Comparison of ENCODE assay signal across 23 cellular contexts in the genomic region with DNA sequence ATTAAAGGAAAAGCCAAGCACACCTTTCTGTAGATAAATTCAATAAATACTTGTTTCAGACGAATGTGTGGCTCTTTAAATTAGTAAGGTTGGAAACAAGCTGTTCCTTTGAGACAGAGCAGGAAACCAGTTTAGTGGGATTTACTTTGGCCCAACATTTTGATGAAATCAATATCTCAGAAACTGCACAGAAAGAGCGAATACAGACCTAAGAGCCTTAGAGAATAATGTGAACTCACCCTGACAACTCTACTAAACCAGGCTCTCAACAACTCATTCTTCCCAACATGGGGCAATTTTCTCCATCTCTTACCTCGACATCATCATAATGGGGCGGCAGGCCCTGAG. TPM values are rescaled to one million over a fixed set of nuclear protein-coding genes. Genes with fewer than 3 reads are reported as not detected.
DNase-seq lines count a peak whose midpoint lies in the region; ATAC-seq and TF ChIP-seq lines count a peak whose summit lies in the region.
"Had no signal": no experiment of that assay in that cellular context is flagged by ENCODE, and none has a peak within 500 bp of the region (broad histone marks: within the 10 kb centered on the region; RNA-seq: fewer than 3 reads in every experiment).

No MANE protein-coding gene starts in this region.

- POLR2A ChIA-PET in activated CD8-positive, alpha-beta T cell treated with anti-CD3 and anti-CD28 coated beads for 36 hours (lab: Charles Lee) = no interaction called here
- POLR2A ChIA-PET in activated CD8-positive, alpha-beta T cell treated with anti-CD3 and anti-CD28 coated beads, Interleukin-2, amount 10 ng/mL, durations not matched to agents 7 days and 5 days (lab: Charles Lee) = no interaction called here

- CTCF ChIA-PET in activated CD8-positive, alpha-beta T cell treated with anti-CD3 and anti-CD28 coated beads for 36 hours (lab: Charles Lee) = interaction anchor here (0.9 kb wide), 1 partner anchor 169 kb away, joined by 3 read pairs; no protein-coding TSS in a partner anchor
- CTCF ChIA-PET in activated CD8-positive, alpha-beta T cell treated with anti-CD3 and anti-CD28 coated beads, Interleukin-2, amount 10 ng/mL, durations not matched to agents 7 days and 5 days (lab: Charles Lee) = interaction anchor here (1.5 to 1.8 kb wide), 2 partner anchors 9 to 10 kb away, joined by 4 to 7 read pairs; no protein-coding TSS in a partner anchor

- no peak for TF ChIP-seq CTCF in activated CD8-positive, alpha-beta T cell treated with anti-CD3 and anti-CD28 coated beads for 36 hours (IDR thresholded peaks at IDR 0.05)
- TF ChIP-seq CTCF in brain (conservative IDR thresholded peaks at IDR 0.05) (no peak), osteoblast (IDR thresholded peaks at IDR 0.05; ENCODE audit: extremely low read depth, low read depth, low read length) (no peak), nephron progenitor cell (IDR thresholded peaks at IDR 0.05) (no peak), endothelial cell (IDR thresholded peaks at IDR 0.05; ENCODE audit: unreplicated experiment) (no peak)

- H3K79me2 ChIP-seq in osteoblast (ENCODE audit: insufficient read depth, low read length) = peaks cover 48% of the 10 kb centered on the region

- H3K27ac Mint-ChIP-seq in activated CD8-positive, alpha-beta T cell treated with anti-CD3 and anti-CD28 coated beads for 36 hours = peak overlapping the region; percentile 19
- H3K27ac Mint-ChIP-seq in activated CD8-positive, alpha-beta T cell treated with anti-CD3 and anti-CD28 coated beads, Interleukin-2, amount 10 ng/mL, durations not matched to agents 7 days and 5 days = no peak overlapping the region
- peak overlapping the region in 3 of 5 experiments; percentile 1 to 64 (median 61) for H3K27ac Mint-ChIP-seq in brain
- no peak overlapping the region for H3K27ac Mint-ChIP-seq in nephron progenitor cell
- no peak overlapping the region for H3K27ac Mint-ChIP-seq in endothelial cell (ENCODE audit: unreplicated experiment)
- H3K27ac Mint-ChIP-seq: B cell, HFFc6 had no signal

- peaks cover 5% of the 10 kb centered on the region for H4K20me1 ChIP-seq in osteoblast (ENCODE audit: insufficient read depth, low read length)

- H3K4me1 ChIP-seq in osteoblast (ENCODE audit: insufficient read depth, low read length) (peaks cover 21% of the 10 kb centered on the region), HAP-1 (no peaks in the 10 kb centered on the region)
- H3K4me1 ChIP-seq: Peyer's patch, SJCRH30 had no signal

- intact Hi-C loops in activated CD8-positive, alpha-beta T cell treated with anti-CD3 and anti-CD28 coated beads for 36 hours (cut with micrococcal nuclease) = no loop called here

- in situ Hi-C loops in HAP-1 (cut with MboI; ENCODE audit: low sequenced_read_pairs) = no loop called here

- H3K27me3 ChIP-seq in osteoblast (ENCODE audit: insufficient read depth, low read length) = no peaks in the 10 kb centered on the region
- no peaks in the 10 kb centered on the region for H3K27me3 ChIP-seq in HAP-1 (ENCODE audit: low read depth)
- H3K27me3 ChIP-seq: Peyer's patch, SJCRH30 had no signal

- H3K4me3 Mint-ChIP-seq in activated CD8-positive, alpha-beta T cell treated with anti-CD3 and anti-CD28 coated beads for 36 hours = no peak overlapping the region
- no peak overlapping the region for H3K4me3 Mint-ChIP-seq in activated CD8-positive, alpha-beta T cell treated with anti-CD3 and anti-CD28 coated beads, Interleukin-2, amount 10 ng/mL, durations not matched to agents 7 days and 5 days
- H3K4me3 Mint-ChIP-seq in brain = peak overlapping the region in 2 of 5 experiments; percentile 22 to 49
- no peak overlapping the region for H3K4me3 Mint-ChIP-seq in nephron progenitor cell
- H3K4me3 Mint-ChIP-seq in endothelial cell (ENCODE audit: unreplicated experiment) = no peak overlapping the region
- H3K4me3 Mint-ChIP-seq: B cell, HFFc6 had no signal

- H2AFZ ChIP-seq in osteoblast (ENCODE audit: low read length) = no peak overlapping the region

- H3K9me3 ChIP-seq in osteoblast (ENCODE audit: low read depth, low read length) (no peaks in the 10 kb centered on the region), HAP-1 (no peaks in the 10 kb centered on the region)
- H3K9me3 ChIP-seq: Peyer's patch, SJCRH30 had no signal

- no peaks in the 10 kb centered on the region for H3K9me3 Mint-ChIP-seq in activated CD8-positive, alpha-beta T cell treated with anti-CD3 and anti-CD28 coated beads for 36 hours
- H3K9me3 Mint-ChIP-seq in activated CD8-positive, alpha-beta T cell treated with anti-CD3 and anti-CD28 coated beads, Interleukin-2, amount 10 ng/mL, durations not matched to agents 7 days and 5 days (ENCODE audit: insufficient read depth) = no peaks in the 10 kb centered on the region
- H3K9me3 Mint-ChIP-seq in brain = no peaks in the 10 kb centered on the region
- no peaks in the 10 kb centered on the region for H3K9me3 Mint-ChIP-seq in nephron progenitor cell
- no peaks in the 10 kb centered on the region for H3K9me3 Mint-ChIP-seq in endothelial cell (ENCODE audit: unreplicated experiment)
- H3K9me3 Mint-ChIP-seq: CD14-positive monocyte, HFFc6 had no signal

- H3K27me3 Mint-ChIP-seq in activated CD8-positive, alpha-beta T cell treated with anti-CD3 and anti-CD28 coated beads for 36 hours = no peaks in the 10 kb centered on the region
- no peaks in the 10 kb centered on the region for H3K27me3 Mint-ChIP-seq in activated CD8-positive, alpha-beta T cell treated with anti-CD3 and anti-CD28 coated beads, Interleukin-2, amount 10 ng/mL, durations not matched to agents 7 days and 5 days (ENCODE audit: low read depth)
- H3K27me3 Mint-ChIP-seq in brain = no peaks in the 10 kb centered on the region
- no peaks in the 10 kb centered on the region for H3K27me3 Mint-ChIP-seq in nephron progenitor cell (ENCODE audit: low read depth, poor library complexity)
- peaks cover 1% of the 10 kb centered on the region for H3K27me3 Mint-ChIP-seq in endothelial cell (ENCODE audit: unreplicated experiment)
- H3K27me3 Mint-ChIP-seq: B cell had no signal

- H3K36me3 Mint-ChIP-seq in activated CD8-positive, alpha-beta T cell treated with anti-CD3 and anti-CD28 coated beads for 36 hours (ENCODE audit: low read depth) = peaks cover 54% of the 10 kb centered on the region
- peaks cover 47% of the 10 kb centered on the region for H3K36me3 Mint-ChIP-seq in activated CD8-positive, alpha-beta T cell treated with anti-CD3 and anti-CD28 coated beads, Interleukin-2, amount 10 ng/mL, durations not matched to agents 7 days and 5 days (ENCODE audit: low read depth)
- H3K36me3 Mint-ChIP-seq in brain = no peaks in the 10 kb centered on the region
- H3K36me3 Mint-ChIP-seq in nephron progenitor cell (ENCODE audit: low read depth) = peaks cover 9% of the 10 kb centered on the region
- peaks cover 10% of the 10 kb centered on the region for H3K36me3 Mint-ChIP-seq in endothelial cell (ENCODE audit: low read depth, unreplicated experiment)

- H3K27ac ChIP-seq in osteoblast (ENCODE audit: low read depth, low read length) = no peak overlapping the region
- H3K27ac ChIP-seq: KMS-11, Peyer's patch, SJCRH30 had no signal

- peaks cover 19% of the 10 kb centered on the region for H3K36me3 ChIP-seq in osteoblast (ENCODE audit: insufficient read depth, low read length)
- peaks cover 28% of the 10 kb centered on the region for H3K36me3 ChIP-seq in HAP-1 (replicated peaks)

- DNase-seq in activated CD8-positive, alpha-beta T cell treated with anti-CD3 and anti-CD28 coated beads for 36 hours = no peak
- no peak for DNase-seq in activated CD8-positive, alpha-beta T cell treated with anti-CD3 and anti-CD28 coated beads, Interleukin-2, amount 10 ng/mL, durations not matched to agents 7 days and 5 days
- DNase-seq in osteoblast (ENCODE audit: insufficient read length, low spot score, missing footprints) = no peak
- no peak for DNase-seq in nephron progenitor cell
- DNase-seq in HAP-1 (ENCODE audit: low spot score in 2 of 2) = no peak
- DNase-seq in endothelial cell (ENCODE audit: low spot score) = no peak
- DNase-seq: DMS79 treated with DMSO at 0.1 percent for 48 hours, H7, HFFc6, IMR-90, MV-4-11, NCI-H1694, NCI-H2081, NCI-H2171, NCI-H345, NCI-H524 treated with DMSO at 0.1 percent for 48 hours, NCI-H82, Peyer's patch, SJCRH30 had no signal

- H3K4me3 ChIP-seq in osteoblast (ENCODE audit: insufficient read depth, low read length) = no peak overlapping the region
- no peak overlapping the region for H3K4me3 ChIP-seq in HAP-1
- H3K4me3 ChIP-seq: Peyer's patch, SJCRH30 had no signal

- peak overlapping the region; percentile 26 for H3K4me2 ChIP-seq in osteoblast (ENCODE audit: insufficient read depth, low read length)
- H3K4me2 ChIP-seq: KMS-11 had no signal

- H3K4me1 Mint-ChIP-seq in activated CD8-positive, alpha-beta T cell treated with anti-CD3 and anti-CD28 coated beads for 36 hours (ENCODE audit: low read depth) = peaks cover 29% of the 10 kb centered on the region
- H3K4me1 Mint-ChIP-seq in activated CD8-positive, alpha-beta T cell treated with anti-CD3 and anti-CD28 coated beads, Interleukin-2, amount 10 ng/mL, durations not matched to agents 7 days and 5 days (ENCODE audit: low read depth) = peaks cover 19% of the 10 kb centered on the region
- H3K4me1 Mint-ChIP-seq in brain (peaks cover 46% of the 10 kb centered on the region), nephron progenitor cell (no peaks in the 10 kb centered on the region), endothelial cell (ENCODE audit: unreplicated experiment) (no peaks in the 10 kb centered on the region)

- no peak for ATAC-seq in activated CD8-positive, alpha-beta T cell treated with anti-CD3 and anti-CD28 coated beads for 36 hours
- ATAC-seq in activated CD8-positive, alpha-beta T cell treated with anti-CD3 and anti-CD28 coated beads, Interleukin-2, amount 10 ng/mL, durations not matched to agents 7 days and 5 days = no peak

RNA-seq across cellular contexts. Expression of gene RIOX2, which starts 11.0 kb away (rescaled TPM):
- 10 to 100 TPM; 41.2 to 43.3 TPM for total RNA-seq in activated CD8-positive, alpha-beta T cell treated with anti-CD3 and anti-CD28 coated beads for 36 hours
- total RNA-seq in activated CD8-positive, alpha-beta T cell treated with anti-CD3 and anti-CD28 coated beads, Interleukin-2, amount 10 ng/mL, durations not matched to agents 7 days and 5 days = 10 to 100 TPM; 25.0 to 27.9 TPM
- 3.2 TPM for polyA plus RNA-seq in brain (ENCODE audit: insufficient read depth, low read depth, low replicate concordance)
- 27.1 and 28.0 TPM in 2 replicates for total RNA-seq in osteoblast
- 13.4 TPM for total RNA-seq in endothelial cell (ENCODE audit: unreplicated experiment)

Comparison
In these comparisons a context has a peak if more than half of its experiments do, and no peak if none do; other contexts are left out.
1. H3K27ac Mint-ChIP-seq: peak in activated CD8-positive, alpha-beta T cell treated with anti-CD3 and anti-CD28 coated beads for 36 hours (single experiment) and brain (3 of 5); none in activated CD8-positive, alpha-beta T cell treated with anti-CD3 and anti-CD28 coated beads, Interleukin-2, amount 10 ng/mL, durations not matched to agents 7 days and 5 days (single experiment), nephron progenitor cell (single experiment) and endothelial cell (single experiment).